ENCODE assay signal across 14 cellular contexts in the genomic region with DNA sequence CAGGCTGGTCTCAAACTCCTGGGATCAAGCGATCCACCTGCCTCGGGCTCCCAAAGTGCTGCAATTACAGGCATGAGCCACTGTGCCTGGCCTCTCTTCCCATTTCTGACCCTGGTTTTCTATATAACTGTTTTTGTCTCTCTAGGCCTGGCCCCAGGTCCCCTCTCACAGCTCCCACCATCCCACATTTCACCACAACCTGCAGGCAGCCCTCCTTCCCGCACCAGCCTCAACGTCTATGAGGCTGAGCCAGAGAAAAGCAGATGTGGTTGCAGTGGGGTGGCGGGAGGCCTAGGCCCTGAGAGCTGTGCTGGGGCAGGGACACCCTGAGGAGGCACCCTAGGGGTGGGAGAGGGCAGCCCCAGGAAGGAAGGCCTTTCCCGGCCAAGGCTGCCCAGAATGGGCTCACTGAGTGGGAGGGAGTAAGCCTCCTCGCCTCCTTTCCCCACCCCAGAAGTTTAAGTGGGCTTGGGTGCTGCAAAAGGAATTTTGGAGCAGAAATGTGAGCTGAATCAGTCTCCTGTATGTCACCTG.
A peak's percentile ranks its signal among the peaks of the same experiment; 100 is the strongest.
DNase-seq lines count a peak whose midpoint lies in the region; ATAC-seq and TF ChIP-seq lines count a peak whose summit lies in the region.
"Had no signal": no experiment of that assay in that cellular context is flagged by ENCODE, and none has a peak within 500 bp of the region (broad histone marks: within the 10 kb centered on the region; RNA-seq: fewer than 3 reads in every experiment).

No MANE protein-coding gene starts in this region.

- DNase-seq in GDM1 (lab: John Stamatoyannopoulos, UW) (peak; percentile 48), KBM-7 (peak; percentile 48), SKM-1 treated with dmso at 0.1 percent for 144 hours (lab: John Stamatoyannopoulos, UW; ENCODE audit: unreplicated experiment) (peak; percentile 26), neural crest cell (ENCODE audit: low read depth, low spot score) (no peak), SHP77 treated with DMSO at 0.1 percent for 48 hours (lab: John Stamatoyannopoulos, UW) (no peak)
- no peak for DNase-seq in activated naive CD4-positive, alpha-beta T cell treated with anti-CD3 and anti-CD28 coated beads, Interleukin-2, amount 50 U/mL, for 72 hours (ENCODE audit: low spot score in 2 of 2)
- DNase-seq: AML-193, DMS79 treated with DMSO at 0.1 percent for 48 hours, NCI-H1048, NCI-H146, NCI-H2081 treated with DMSO at 0.1 percent for 48 hours, SW 1271 had no signal

- in situ Hi-C loops in KBM-7 (cut with MboI; ENCODE audit: low pct_unique_long_range_greater_than_20kb, low sequenced_read_pairs): no loop called here

- H3K27me3 Mint-ChIP-seq in neural crest cell (ENCODE audit: low read depth): no peaks in the 10 kb centered on the region

- TF ChIP-seq CTCF in neural crest cell (conservative IDR thresholded peaks at IDR 0.05): no peak

- no peak overlapping the region for H3K4me3 Mint-ChIP-seq in neural crest cell

- H3K9me3 Mint-ChIP-seq in neural crest cell: no peaks in the 10 kb centered on the region
- no peaks in the 10 kb centered on the region for H3K9me3 Mint-ChIP-seq in activated naive CD4-positive, alpha-beta T cell treated with anti-CD3 and anti-CD28 coated beads, Interleukin-2, amount 50 U/mL, for 72 hours

- H3K27ac Mint-ChIP-seq in neural crest cell (ENCODE audit: unreplicated experiment): peak overlapping the region; percentile 50
- H3K27ac Mint-ChIP-seq in activated naive CD4-positive, alpha-beta T cell treated with anti-CD3 and anti-CD28 coated beads, Interleukin-2, amount 50 U/mL, for 72 hours: no peak overlapping the region

- no peaks in the 10 kb centered on the region for H3K36me3 Mint-ChIP-seq in neural crest cell (ENCODE audit: low read depth)
- no peaks in the 10 kb centered on the region for H3K36me3 Mint-ChIP-seq in activated naive CD4-positive, alpha-beta T cell treated with anti-CD3 and anti-CD28 coated beads, Interleukin-2, amount 50 U/mL, for 72 hours

- peaks cover 5% of the 10 kb centered on the region for H3K4me1 Mint-ChIP-seq in neural crest cell

- ATAC-seq in GM21390 (IDR thresholded peaks at IDR 0.05; ENCODE audit: unreplicated experiment): no peak
- ATAC-seq in activated naive CD4-positive, alpha-beta T cell treated with anti-CD3 and anti-CD28 coated beads, Interleukin-2, amount 50 U/mL, for 72 hours: no peak
- ATAC-seq: Right ventricle myocardium inferior had no signal

Comparison
In these comparisons a context has a peak if more than half of its experiments do, and no peak if none do; other contexts are left out.
1. DNase-seq: peak in GDM1 (single experiment), KBM-7 (single experiment) and SKM-1 treated with dmso at 0.1 percent for 144 hours (single experiment); none in neural crest cell (single experiment), SHP77 treated with DMSO at 0.1 percent for 48 hours (single experiment) and activated naive CD4-positive, alpha-beta T cell treated with anti-CD3 and anti-CD28 coated beads, Interleukin-2, amount 50 U/mL, for 72 hours (0 of 2).